Comparison of ENCODE assay signal across 8 cellular contexts in the genomic region with DNA sequence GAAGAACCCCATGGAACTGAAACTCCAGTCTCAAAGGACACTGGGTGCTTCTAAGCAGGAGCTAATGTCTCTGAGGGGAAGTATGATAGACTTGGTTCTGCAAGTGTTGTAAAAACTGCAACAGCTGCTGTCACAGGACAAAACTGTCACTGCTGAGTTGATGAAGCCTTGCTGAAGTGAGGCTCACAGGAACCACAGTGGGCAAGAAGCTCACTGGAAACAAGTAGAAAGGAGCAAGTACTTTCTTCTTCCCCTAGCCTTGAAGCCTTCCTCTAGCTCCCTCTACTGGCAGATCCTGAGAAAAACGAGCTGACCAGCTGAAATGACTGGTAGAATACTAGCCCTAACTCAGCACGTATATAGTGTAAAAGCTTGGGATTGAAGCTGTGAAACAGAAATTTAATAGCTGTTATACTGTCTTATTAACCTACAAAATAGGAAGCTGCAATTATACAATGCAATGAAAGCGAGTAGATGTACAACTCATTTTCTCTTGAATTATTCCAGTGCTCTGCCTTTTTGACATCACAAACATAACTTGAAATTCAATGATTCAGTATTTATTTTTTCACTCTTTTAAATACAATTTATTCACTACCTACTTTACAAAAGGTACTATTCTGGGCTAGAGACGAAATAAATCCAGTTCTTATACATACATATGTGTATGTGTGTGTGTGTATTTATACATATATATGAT.
DNase-seq lines count a peak whose midpoint lies in the region; ATAC-seq, FAIRE-seq and TF ChIP-seq lines count a peak whose summit lies in the region.

No MANE protein-coding gene starts in this region.

- no peaks in the 10 kb centered on the region for H3K9me3 ChIP-seq in H1 (ENCODE audit: insufficient read depth in 2 of 2, low read depth in 1 of 2, low read length in 1 of 2)
- H3K9me3 ChIP-seq in suprapubic skin, result no peaks in the 10 kb centered on the region

- H2BK15ac ChIP-seq in H1 (ENCODE audit: low read length) (no peak overlapping the region), mesendoderm (replicated peaks; ENCODE audit: low read depth) (no peak overlapping the region)

- H3K4me2 ChIP-seq in H1 (ENCODE audit: insufficient read depth in 1 of 2, low read depth in 2 of 2, low read length in 2 of 2) (no peak overlapping the region), mesendoderm (ENCODE audit: low read length) (no peak overlapping the region)

- no peak overlapping the region for H3K56ac ChIP-seq in H1 (replicated peaks; ENCODE audit: insufficient read length, low read depth, low read length)
- no peak overlapping the region for H3K56ac ChIP-seq in mesendoderm (ENCODE audit: low read length)

- peak overlapping the region; percentile 91 for H2AFZ ChIP-seq in H1 (ENCODE audit: low read length)

- TF ChIP-seq EP300 in H1 (IDR thresholded peaks at IDR 0.05; ENCODE audit: borderline replicate concordance in 1 of 2, low read depth in 2 of 2, low read length in 2 of 2) (no peak), suprapubic skin (IDR thresholded peaks at IDR 0.05) (no peak)

- DNase-seq in D341Med (ENCODE audit: low spot score) (peak; percentile 66), NCI-H460 (ENCODE audit: extremely low read depth, low read depth) (peak; percentile 69), H1 (ENCODE audit: low read depth in 1 of 2, low spot score in 2 of 2) (peak; percentile 51 to 75), mesendoderm (peak; percentile 88), suprapubic skin (ENCODE audit: low spot score in 2 of 2) (no peak)
- DNase-seq in activated CD4-positive, alpha-beta T cell treated with anti-CD3 and anti-CD28 coated beads, Interleukin-2, amount 50 U/mL, for 1 hour, result peak; percentile 8

- ATAC-seq in GM19351 (IDR thresholded peaks at IDR 0.05; ENCODE audit: unreplicated experiment), result peak; percentile 95
- peak; percentile 94 for ATAC-seq in HG03342 (IDR thresholded peaks at IDR 0.05; ENCODE audit: unreplicated experiment)

- no peak overlapping the region for H3K4me3 ChIP-seq in H1 (ENCODE audit: extremely low read depth in 1 of 4, insufficient read depth in 2 of 4, low read depth in 3 of 4, low read length in 4 of 4)
- no peak overlapping the region for H3K4me3 ChIP-seq in mesendoderm (ENCODE audit: low read length)
- H3K4me3 ChIP-seq in suprapubic skin, result no peak overlapping the region

- TF ChIP-seq CTCF in H1 (IDR thresholded peaks at IDR 0.05; ENCODE audit: control extremely low read depth in 1 of 3, insufficient read depth in 1 of 3, low read depth in 1 of 3, low read length in 3 of 3) (peak in 2 of 3 experiments; percentile 71 to 90; a peak in 3 of 4 replicates), suprapubic skin (IDR thresholded peaks at IDR 0.05) (peak; percentile 27 to 65)

- POLR2A ChIA-PET in H1 (lab: Charles Lee; ENCODE audit: partially characterized antibody), result no interaction called here

- H3K9ac ChIP-seq in H1 (replicated peaks in 1 of 4; ENCODE audit: extremely low read depth in 1 of 4, low read depth in 3 of 4, low read length in 3 of 4), result no peak overlapping the region
- no peak overlapping the region for H3K9ac ChIP-seq in mesendoderm (ENCODE audit: low read length)

- H3K18ac ChIP-seq in H1 (ENCODE audit: extremely low read depth, low read length), result no peak overlapping the region
- H3K18ac ChIP-seq in mesendoderm (ENCODE audit: low read length), result no peak overlapping the region

- no peak for TF ChIP-seq POLR2A in H1 (IDR thresholded peaks at IDR 0.05; ENCODE audit: control extremely low read depth in 1 of 2, low read depth in 2 of 2, low read length in 2 of 2)
- no peak for TF ChIP-seq POLR2A in suprapubic skin (IDR thresholded peaks at IDR 0.05)

- H4K5ac ChIP-seq in H1 (ENCODE audit: insufficient read length, low read depth, low read length) (no peak overlapping the region), mesendoderm (ENCODE audit: low read length) (no peak overlapping the region)

- CTCF ChIA-PET in H1 (lab: Charles Lee; ENCODE audit: partially characterized antibody), result interaction anchor here (0.6 to 1.9 kb wide), 26 partner anchors 8 to 408 kb away, joined by 3 to 16 read pairs (median 4); no protein-coding TSS in a partner anchor

- no peaks in the 10 kb centered on the region for H3K27me3 ChIP-seq in H1 (replicated peaks in 1 of 4; ENCODE audit: control insufficient read depth in 3 of 4, extremely low read depth in 1 of 4, insufficient read depth in 3 of 4, low read length in 3 of 4)
- H3K27me3 ChIP-seq in mesendoderm (ENCODE audit: insufficient read depth, low read length, poor library complexity), result no peaks in the 10 kb centered on the region
- H3K27me3 ChIP-seq in suprapubic skin, result no peaks in the 10 kb centered on the region

- TF ChIP-seq RAD21 in H1 (IDR thresholded peaks at IDR 0.05 in 1 of 2, conservative IDR thresholded peaks at IDR 0.05 in 1 of 2; ENCODE audit: low read depth in 2 of 2, low read length in 2 of 2), result peak; percentile 75 to 84

- no peak overlapping the region for H2BK12ac ChIP-seq in H1 (ENCODE audit: low read depth, low read length)

- H4K8ac ChIP-seq in H1 (ENCODE audit: extremely low read depth, insufficient read depth, low read length) (no peak overlapping the region), mesendoderm (ENCODE audit: low read depth, low read length) (no peak overlapping the region)

- H2AK5ac ChIP-seq in H1 (ENCODE audit: low read depth, low read length) (no peak overlapping the region), mesendoderm (ENCODE audit: low read length) (no peak overlapping the region)

- 14% methylated on average over 4 of the region's 4 CpGs; no CpG with 5 or more reads in 1 of the 2 experiments for WGBS in H1 (ENCODE audit: extremely low coverage in 1 of 2, insufficient coverage in 1 of 2, insufficient read length in 1 of 2, insufficient replicate concordance in 2 of 2, low coverage in 1 of 2, low lambda C conversion rate in 2 of 2, missing lambda C conversion rate in 1 of 2), 2 experiments
- no CpG with 5 or more reads among the region's 4 CpGs for WGBS in mesendoderm (ENCODE audit: extremely low coverage, insufficient coverage, low lambda C conversion rate)
- 6% methylated on average over 4 of the region's 4 CpGs for WGBS in suprapubic skin

- no peaks in the 10 kb centered on the region for H4K20me1 ChIP-seq in H1 (replicated peaks in 1 of 2; ENCODE audit: control insufficient read depth in 1 of 2, insufficient read depth in 2 of 2, low read length in 2 of 2)

- no peak overlapping the region for H4K91ac ChIP-seq in H1 (replicated peaks; ENCODE audit: insufficient read length, low read length)

- no peaks in the 10 kb centered on the region for H3K79me2 ChIP-seq in H1 (ENCODE audit: control insufficient read depth in 1 of 2, insufficient read depth in 2 of 2, low read length in 2 of 2)
- H3K79me2 ChIP-seq in mesendoderm (ENCODE audit: control insufficient read depth, insufficient read depth, low read length), result no peaks in the 10 kb centered on the region

- no peaks in the 10 kb centered on the region for H3K79me1 ChIP-seq in H1 (ENCODE audit: low read depth, low read length)
- H3K79me1 ChIP-seq in mesendoderm (ENCODE audit: low read length), result no peaks in the 10 kb centered on the region

- peak; percentile 45 for FAIRE-seq in H1 (lab: Jason Lieb, UNC)

- H2BK5ac ChIP-seq in H1 (ENCODE audit: low read depth, low read length) (no peak overlapping the region), mesendoderm (ENCODE audit: low read length) (no peak overlapping the region)

- H3K27ac ChIP-seq in H1 (ENCODE audit: low read depth, low read length) (no peak overlapping the region), mesendoderm (ENCODE audit: low read depth, low read length) (no peak overlapping the region), suprapubic skin (no peak overlapping the region)

- H3K23me2 ChIP-seq in H1 (ENCODE audit: low read depth, low read length), result no peaks in the 10 kb centered on the region

- H2BK20ac ChIP-seq in H1 (ENCODE audit: low read length), result no peak overlapping the region

- no peaks in the 10 kb centered on the region for H3K4me1 ChIP-seq in H1 (replicated peaks in 1 of 4; ENCODE audit: control insufficient read depth in 3 of 4, insufficient read depth in 4 of 4, low read length in 3 of 4)
- no peaks in the 10 kb centered on the region for H3K4me1 ChIP-seq in mesendoderm (ENCODE audit: control insufficient read depth, low read depth, low read length)
- no peaks in the 10 kb centered on the region for H3K4me1 ChIP-seq in suprapubic skin

- no peak overlapping the region for H3K14ac ChIP-seq in H1 (ENCODE audit: insufficient read length)

- no peak overlapping the region for H3K23ac ChIP-seq in H1 (ENCODE audit: insufficient read length)
- no peak overlapping the region for H3K23ac ChIP-seq in mesendoderm (ENCODE audit: low read length)

- no peak overlapping the region for H3K4ac ChIP-seq in H1 (replicated peaks; ENCODE audit: insufficient read length, low read depth, low read length)
- no peak overlapping the region for H3K4ac ChIP-seq in mesendoderm (ENCODE audit: low read depth, low read length)

- H3K36me3 ChIP-seq in H1 (ENCODE audit: control insufficient read depth in 2 of 4, insufficient read depth in 4 of 4, low read length in 3 of 4), result no peaks in the 10 kb centered on the region
- no peaks in the 10 kb centered on the region for H3K36me3 ChIP-seq in mesendoderm (ENCODE audit: control insufficient read depth, insufficient read depth, low read length)
- no peaks in the 10 kb centered on the region for H3K36me3 ChIP-seq in suprapubic skin

- H2BK120ac ChIP-seq in H1 (replicated peaks; ENCODE audit: low read depth, low read length), result no peak overlapping the region
- no peak overlapping the region for H2BK120ac ChIP-seq in mesendoderm (ENCODE audit: low read depth, low read length)

TF ChIP-seq in H1, 55 proteins besides CTCF, POLR2A, EP300 and RAD21:
- TF ChIP-seq RNF2 (IDR thresholded peaks at IDR 0.05; ENCODE audit: borderline replicate concordance, low read depth, low read length, missing control alignments, poor library complexity, severe bottlenecking), result no peak
- no peak for TF ChIP-seq TBP (IDR thresholded peaks at IDR 0.05; ENCODE audit: low read depth, low read length)
- no peak for TF ChIP-seq EZH2 (IDR thresholded peaks at IDR 0.05; ENCODE audit: low read depth, low read length, severe bottlenecking)
- no peak for TF ChIP-seq SP4 (IDR thresholded peaks at IDR 0.05; ENCODE audit: low read length)
- no peak for TF ChIP-seq ZNF274 (IDR thresholded peaks at IDR 0.05; ENCODE audit: borderline replicate concordance, extremely low read depth, low read length)
- no peak for TF ChIP-seq SAP30 (IDR thresholded peaks at IDR 0.05; ENCODE audit: insufficient read depth, insufficient replicate concordance, low read length)
- 0 out of 2 replicates have a peak, but pooled peaks have one; percentile 8 for TF ChIP-seq YY1 (IDR thresholded peaks at IDR 0.05; ENCODE audit: low read depth, low read length)
- TF ChIP-seq BACH1 (IDR thresholded peaks at IDR 0.05; ENCODE audit: low read length), result peak; percentile 51; the same call in 1 of the 2 replicates
- TF ChIP-seq, protein P1, sequence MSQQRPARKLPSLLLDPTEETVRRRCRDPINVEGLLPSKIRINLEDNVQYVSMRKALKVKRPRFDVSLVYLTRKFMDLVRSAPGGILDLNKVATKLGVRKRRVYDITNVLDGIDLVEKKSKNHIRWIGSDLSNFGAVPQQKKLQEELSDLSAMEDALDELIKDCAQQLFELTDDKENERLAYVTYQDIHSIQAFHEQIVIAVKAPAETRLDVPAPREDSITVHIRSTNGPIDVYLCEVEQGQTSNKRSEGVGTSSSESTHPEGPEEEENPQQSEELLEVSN (IDR thresholded peaks at IDR 0.05), result no peak

Comparison
In these comparisons a context has a peak if more than half of its experiments do, and no peak if none do; other contexts are left out.
1. DNase-seq: peak in D341Med (single experiment), NCI-H460 (single experiment), activated CD4-positive, alpha-beta T cell treated with anti-CD3 and anti-CD28 coated beads, Interleukin-2, amount 50 U/mL, for 1 hour (single experiment), H1 (2 of 2) and mesendoderm (single experiment); none in suprapubic skin (0 of 2).